9 cellular contexts compared by ENCODE assay signal in the genomic region with DNA sequence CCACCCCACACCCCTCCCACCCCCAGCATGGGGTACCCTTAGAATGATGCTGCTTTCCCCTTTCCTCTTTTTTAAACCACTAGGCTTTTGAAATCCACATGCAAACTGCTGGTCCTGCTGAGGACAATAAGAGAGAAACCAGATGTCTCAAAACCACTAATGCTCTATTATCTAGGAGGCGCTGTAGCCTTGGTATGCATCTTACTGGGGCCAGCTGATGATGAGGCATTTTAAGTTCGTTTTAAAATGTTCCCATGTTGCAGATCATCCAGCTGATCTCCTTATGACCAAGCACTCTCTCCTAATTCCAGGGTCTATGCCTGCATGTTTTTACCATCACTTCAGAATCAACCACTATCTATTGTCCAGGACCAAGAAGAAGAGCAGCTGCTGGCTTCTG. TPM values are rescaled to one million over a fixed set of nuclear protein-coding genes. Genes with fewer than 3 reads are reported as not detected.
DNase-seq lines count a peak whose midpoint lies in the region; ATAC-seq lines count a peak whose summit lies in the region.
"Had no signal": no experiment of that assay in that cellular context is flagged by ENCODE, and none has a peak within 500 bp of the region (broad histone marks: within the 10 kb centered on the region; RNA-seq: fewer than 3 reads in every experiment).

No MANE protein-coding gene starts in this region.

- H3K27me3 Mint-ChIP-seq in activated T-helper 17 cell treated with anti-CD3 and anti-CD28 coated beads, Interleukin-2, amount 50 U/mL, for 72 hours: no peaks in the 10 kb centered on the region
- peaks cover 0 to 3% (median 0%) of the 10 kb centered on the region in 5 donors for H3K27me3 Mint-ChIP-seq in naive thymus-derived CD8-positive, alpha-beta T cell

- POLR2A ChIA-PET in naive thymus-derived CD8-positive, alpha-beta T cell (lab: Charles Lee): interaction anchor here (1.2 kb wide), 1 partner anchor 142 kb away, joined by 4 read pairs; a partner anchor contains a TSS

- H3K27ac Mint-ChIP-seq in activated T-helper 17 cell treated with anti-CD3 and anti-CD28 coated beads, Interleukin-2, amount 50 U/mL, for 72 hours: peak overlapping the region; percentile 90
- H3K27ac Mint-ChIP-seq in naive thymus-derived CD8-positive, alpha-beta T cell: peak overlapping the region; percentile 5 to 98 (median 80)

- in situ Hi-C loops in KBM-7 (cut with MboI; ENCODE audit: low pct_unique_long_range_greater_than_20kb, low sequenced_read_pairs): no loop called here

- H3K36me3 Mint-ChIP-seq in activated T-helper 17 cell treated with anti-CD3 and anti-CD28 coated beads, Interleukin-2, amount 50 U/mL, for 72 hours (ENCODE audit: low read depth): no peaks in the 10 kb centered on the region
- no peaks in the 10 kb centered on the region for H3K36me3 Mint-ChIP-seq in naive thymus-derived CD8-positive, alpha-beta T cell

- H3K4me3 Mint-ChIP-seq in activated T-helper 17 cell treated with anti-CD3 and anti-CD28 coated beads, Interleukin-2, amount 50 U/mL, for 72 hours: peak overlapping the region; percentile 90
- H3K4me3 Mint-ChIP-seq in naive thymus-derived CD8-positive, alpha-beta T cell: peak overlapping the region in 9 of 10 donors; percentile 13 to 98 (median 71)

- ATAC-seq in activated T-helper 17 cell treated with anti-CD3 and anti-CD28 coated beads, Interleukin-2, amount 50 U/mL, for 72 hours (replicated peaks): no peak
- no peak for ATAC-seq in naive thymus-derived CD8-positive, alpha-beta T cell
- ATAC-seq in HG03108 (IDR thresholded peaks at IDR 0.05; ENCODE audit: unreplicated experiment) (no peak), HG03378 (IDR thresholded peaks at IDR 0.05; ENCODE audit: unreplicated experiment) (no peak)

- no peaks in the 10 kb centered on the region for H3K9me3 Mint-ChIP-seq in activated T-helper 17 cell treated with anti-CD3 and anti-CD28 coated beads, Interleukin-2, amount 50 U/mL, for 72 hours
- no peaks in the 10 kb centered on the region for H3K9me3 Mint-ChIP-seq in naive thymus-derived CD8-positive, alpha-beta T cell

- peaks cover 27% of the 10 kb centered on the region for H3K4me1 Mint-ChIP-seq in activated T-helper 17 cell treated with anti-CD3 and anti-CD28 coated beads, Interleukin-2, amount 50 U/mL, for 72 hours
- peaks cover 17 to 30% (median 28%) of the 10 kb centered on the region in 4 donors for H3K4me1 Mint-ChIP-seq in naive thymus-derived CD8-positive, alpha-beta T cell

- peak; percentile 50 for DNase-seq in DMS 273 (lab: John Stamatoyannopoulos, UW; ENCODE audit: unreplicated experiment)
- DNase-seq in DMS 273 treated with DMSO at 0.1 percent for 48 hours (lab: John Stamatoyannopoulos, UW): no peak
- DNase-seq in KBM-7: peak; percentile 37
- DNase-seq in naive thymus-derived CD8-positive, alpha-beta T cell: no peak
- no peak for DNase-seq in NCI-H446 treated with DMSO at 0.1 percent for 48 hours (lab: John Stamatoyannopoulos, UW)

RNA-seq across cellular contexts. Expression of a gene that starts 1.3 kb away (rescaled TPM):
- total RNA-seq in activated T-helper 17 cell treated with anti-CD3 and anti-CD28 coated beads, Interleukin-2, amount 50 U/mL, for 72 hours: 1 to 10 TPM; 1.6 to 6.8 TPM
- 1 to 10 TPM in 1 of 2 experiments, under 1 TPM in 1; 0.86 to 1.2 TPM for total RNA-seq in naive thymus-derived CD8-positive, alpha-beta T cell
- 1 to 10 TPM in 1 of 3 donors, under 1 TPM in 1, not detected in 1; 0.26 to 2.1 TPM for polyA plus RNA-seq in naive thymus-derived CD8-positive, alpha-beta T cell
- total RNA-seq: endothelial cell of umbilical vein had no signal

RNA-seq across cellular contexts. Expression of a gene that starts 20.0 kb away (rescaled TPM):
- under 1 TPM; 0.37 to 0.67 TPM for total RNA-seq in activated T-helper 17 cell treated with anti-CD3 and anti-CD28 coated beads, Interleukin-2, amount 50 U/mL, for 72 hours
- under 1 TPM in 1 of 2 experiments, not detected in 1; 0.13 TPM for total RNA-seq in naive thymus-derived CD8-positive, alpha-beta T cell
- polyA plus RNA-seq in naive thymus-derived CD8-positive, alpha-beta T cell: not detected

Comparison
In these comparisons a context has a peak if more than half of its experiments do, and no peak if none do; other contexts are left out.
1. DNase-seq: peak in DMS 273 (single experiment) and KBM-7 (single experiment); none in DMS 273 treated with DMSO at 0.1 percent for 48 hours (single experiment), naive thymus-derived CD8-positive, alpha-beta T cell (0 of 10) and NCI-H446 treated with DMSO at 0.1 percent for 48 hours (single experiment).